ENCODE assay signal across 1 cellular context in the genomic region with DNA sequence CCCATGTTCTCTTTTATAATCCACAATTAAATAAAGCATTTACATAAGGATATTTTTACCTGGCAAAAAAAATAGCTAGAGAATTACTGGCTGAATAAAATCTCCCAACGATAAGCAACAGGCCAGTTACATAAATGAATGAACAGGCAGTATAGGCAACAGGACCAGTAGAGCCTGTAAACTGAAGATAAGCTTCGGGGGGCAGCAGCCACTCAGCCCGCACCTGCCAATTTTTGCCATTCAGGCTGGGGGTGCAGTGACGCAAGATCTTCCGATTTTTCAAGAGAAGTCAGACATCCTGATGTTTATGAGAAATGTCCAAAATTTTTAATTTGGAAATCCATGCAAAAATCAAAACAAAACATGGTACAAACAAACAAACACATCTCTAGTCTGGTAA.
TF ChIP-seq lines count a peak whose summit lies in the region.

No MANE protein-coding gene starts in this region.

TF ChIP-seq in K562, 482 proteins besides CTCF, POLR2A, EP300 and RAD21 (continued from another document and continues in another):
- TF ChIP-seq, protein P1, sequence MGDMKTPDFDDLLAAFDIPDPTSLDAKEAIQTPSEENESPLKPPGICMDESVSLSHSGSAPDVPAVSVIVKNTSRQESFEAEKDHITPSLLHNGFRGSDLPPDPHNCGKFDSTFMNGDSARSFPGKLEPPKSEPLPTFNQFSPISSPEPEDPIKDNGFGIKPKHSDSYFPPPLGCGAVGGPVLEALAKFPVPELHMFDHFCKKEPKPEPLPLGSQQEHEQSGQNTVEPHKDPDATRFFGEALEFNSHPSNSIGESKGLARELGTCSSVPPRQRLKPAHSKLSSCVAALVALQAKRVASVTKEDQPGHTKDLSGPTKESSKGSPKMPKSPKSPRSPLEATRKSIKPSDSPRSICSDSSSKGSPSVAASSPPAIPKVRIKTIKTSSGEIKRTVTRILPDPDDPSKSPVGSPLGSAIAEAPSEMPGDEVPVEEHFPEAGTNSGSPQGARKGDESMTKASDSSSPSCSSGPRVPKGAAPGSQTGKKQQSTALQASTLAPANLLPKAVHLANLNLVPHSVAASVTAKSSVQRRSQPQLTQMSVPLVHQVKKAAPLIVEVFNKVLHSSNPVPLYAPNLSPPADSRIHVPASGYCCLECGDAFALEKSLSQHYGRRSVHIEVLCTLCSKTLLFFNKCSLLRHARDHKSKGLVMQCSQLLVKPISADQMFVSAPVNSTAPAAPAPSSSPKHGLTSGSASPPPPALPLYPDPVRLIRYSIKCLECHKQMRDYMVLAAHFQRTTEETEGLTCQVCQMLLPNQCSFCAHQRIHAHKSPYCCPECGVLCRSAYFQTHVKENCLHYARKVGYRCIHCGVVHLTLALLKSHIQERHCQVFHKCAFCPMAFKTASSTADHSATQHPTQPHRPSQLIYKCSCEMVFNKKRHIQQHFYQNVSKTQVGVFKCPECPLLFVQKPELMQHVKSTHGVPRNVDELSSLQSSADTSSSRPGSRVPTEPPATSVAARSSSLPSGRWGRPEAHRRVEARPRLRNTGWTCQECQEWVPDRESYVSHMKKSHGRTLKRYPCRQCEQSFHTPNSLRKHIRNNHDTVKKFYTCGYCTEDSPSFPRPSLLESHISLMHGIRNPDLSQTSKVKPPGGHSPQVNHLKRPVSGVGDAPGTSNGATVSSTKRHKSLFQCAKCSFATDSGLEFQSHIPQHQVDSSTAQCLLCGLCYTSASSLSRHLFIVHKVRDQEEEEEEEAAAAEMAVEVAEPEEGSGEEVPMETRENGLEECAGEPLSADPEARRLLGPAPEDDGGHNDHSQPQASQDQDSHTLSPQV (IDR thresholded peaks at IDR 0.05) = no peak
- TF ChIP-seq HEY1 (CRISPR knock-in tag; IDR thresholded peaks at IDR 0.05; ENCODE audit: borderline replicate concordance) = no peak
- TF ChIP-seq, protein P2, sequence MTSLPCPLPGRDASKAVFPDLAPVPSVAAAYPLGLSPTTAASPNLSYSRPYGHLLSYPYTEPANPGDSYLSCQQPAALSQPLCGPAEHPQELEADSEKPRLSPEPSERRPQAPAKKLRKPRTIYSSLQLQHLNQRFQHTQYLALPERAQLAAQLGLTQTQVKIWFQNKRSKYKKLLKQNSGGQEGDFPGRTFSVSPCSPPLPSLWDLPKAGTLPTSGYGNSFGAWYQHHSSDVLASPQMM (CRISPR knock-in tag; IDR thresholded peaks at IDR 0.05) = no peak
- TF ChIP-seq, protein P3, sequence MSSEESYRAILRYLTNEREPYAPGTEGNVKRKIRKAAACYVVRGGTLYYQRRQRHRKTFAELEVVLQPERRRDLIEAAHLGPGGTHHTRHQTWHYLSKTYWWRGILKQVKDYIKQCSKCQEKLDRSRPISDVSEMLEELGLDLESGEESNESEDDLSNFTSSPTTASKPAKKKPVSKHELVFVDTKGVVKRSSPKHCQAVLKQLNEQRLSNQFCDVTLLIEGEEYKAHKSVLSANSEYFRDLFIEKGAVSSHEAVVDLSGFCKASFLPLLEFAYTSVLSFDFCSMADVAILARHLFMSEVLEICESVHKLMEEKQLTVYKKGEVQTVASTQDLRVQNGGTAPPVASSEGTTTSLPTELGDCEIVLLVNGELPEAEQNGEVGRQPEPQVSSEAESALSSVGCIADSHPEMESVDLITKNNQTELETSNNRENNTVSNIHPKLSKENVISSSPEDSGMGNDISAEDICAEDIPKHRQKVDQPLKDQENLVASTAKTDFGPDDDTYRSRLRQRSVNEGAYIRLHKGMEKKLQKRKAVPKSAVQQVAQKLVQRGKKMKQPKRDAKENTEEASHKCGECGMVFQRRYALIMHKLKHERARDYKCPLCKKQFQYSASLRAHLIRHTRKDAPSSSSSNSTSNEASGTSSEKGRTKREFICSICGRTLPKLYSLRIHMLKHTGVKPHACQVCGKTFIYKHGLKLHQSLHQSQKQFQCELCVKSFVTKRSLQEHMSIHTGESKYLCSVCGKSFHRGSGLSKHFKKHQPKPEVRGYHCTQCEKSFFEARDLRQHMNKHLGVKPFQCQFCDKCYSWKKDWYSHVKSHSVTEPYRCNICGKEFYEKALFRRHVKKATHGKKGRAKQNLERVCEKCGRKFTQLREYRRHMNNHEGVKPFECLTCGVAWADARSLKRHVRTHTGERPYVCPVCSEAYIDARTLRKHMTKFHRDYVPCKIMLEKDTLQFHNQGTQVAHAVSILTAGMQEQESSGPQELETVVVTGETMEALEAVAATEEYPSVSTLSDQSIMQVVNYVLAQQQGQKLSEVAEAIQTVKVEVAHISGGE (CRISPR knock-in tag; IDR thresholded peaks at IDR 0.05) = no peak
- no peak for TF ChIP-seq SRSF9 (IDR thresholded peaks at IDR 0.05; ENCODE audit: borderline replicate concordance, low read depth, low read length)
- peak; percentile 78 for TF ChIP-seq KLF16 (IDR thresholded peaks at IDR 0.05)
- no peak for TF ChIP-seq LCOR (CRISPR knock-in tag; IDR thresholded peaks at IDR 0.05)
- no peak for TF ChIP-seq POU5F1 (IDR thresholded peaks at IDR 0.05; ENCODE audit: borderline replicate concordance, low read depth, low read length, partially characterized antibody)
- peak; percentile 50; the same call in 1 of the 2 replicates for TF ChIP-seq SMARCC2 (IDR thresholded peaks at IDR 0.05; ENCODE audit: low read depth)
- no peak for TF ChIP-seq HLTF (IDR thresholded peaks at IDR 0.05)
- no peak for TF ChIP-seq MED1 (CRISPR knock-in tag; IDR thresholded peaks at IDR 0.05; ENCODE audit: borderline replicate concordance)
- peak; percentile 79 for TF ChIP-seq SMARCA4 (IDR thresholded peaks at IDR 0.05)
- no peak for TF ChIP-seq HDAC1 (IDR thresholded peaks at IDR 0.05)
- no peak for TF ChIP-seq DNMT1 (IDR thresholded peaks at IDR 0.05)
- TF ChIP-seq, protein P4, sequence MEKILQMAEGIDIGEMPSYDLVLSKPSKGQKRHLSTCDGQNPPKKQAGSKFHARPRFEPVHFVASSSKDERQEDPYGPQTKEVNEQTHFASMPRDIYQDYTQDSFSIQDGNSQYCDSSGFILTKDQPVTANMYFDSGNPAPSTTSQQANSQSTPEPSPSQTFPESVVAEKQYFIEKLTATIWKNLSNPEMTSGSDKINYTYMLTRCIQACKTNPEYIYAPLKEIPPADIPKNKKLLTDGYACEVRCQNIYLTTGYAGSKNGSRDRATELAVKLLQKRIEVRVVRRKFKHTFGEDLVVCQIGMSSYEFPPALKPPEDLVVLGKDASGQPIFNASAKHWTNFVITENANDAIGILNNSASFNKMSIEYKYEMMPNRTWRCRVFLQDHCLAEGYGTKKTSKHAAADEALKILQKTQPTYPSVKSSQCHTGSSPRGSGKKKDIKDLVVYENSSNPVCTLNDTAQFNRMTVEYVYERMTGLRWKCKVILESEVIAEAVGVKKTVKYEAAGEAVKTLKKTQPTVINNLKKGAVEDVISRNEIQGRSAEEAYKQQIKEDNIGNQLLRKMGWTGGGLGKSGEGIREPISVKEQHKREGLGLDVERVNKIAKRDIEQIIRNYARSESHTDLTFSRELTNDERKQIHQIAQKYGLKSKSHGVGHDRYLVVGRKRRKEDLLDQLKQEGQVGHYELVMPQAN (IDR thresholded peaks at IDR 0.05; ENCODE audit: borderline replicate concordance) = no peak
- no peak for TF ChIP-seq POLR2B (IDR thresholded peaks at IDR 0.05; ENCODE audit: low read depth, partially characterized antibody)
- TF ChIP-seq MAFF (IDR thresholded peaks at IDR 0.05; ENCODE audit: low read length) = no peak
- no peak for TF ChIP-seq XRCC5 (IDR thresholded peaks at IDR 0.05; ENCODE audit: low read depth, low read length)
- TF ChIP-seq ZNF584 (CRISPR knock-in tag; IDR thresholded peaks at IDR 0.05; ENCODE audit: low read depth) = no peak
- TF ChIP-seq ZNF134 (CRISPR knock-in tag; conservative IDR thresholded peaks at IDR 0.05) = no peak
- TF ChIP-seq, protein P5, sequence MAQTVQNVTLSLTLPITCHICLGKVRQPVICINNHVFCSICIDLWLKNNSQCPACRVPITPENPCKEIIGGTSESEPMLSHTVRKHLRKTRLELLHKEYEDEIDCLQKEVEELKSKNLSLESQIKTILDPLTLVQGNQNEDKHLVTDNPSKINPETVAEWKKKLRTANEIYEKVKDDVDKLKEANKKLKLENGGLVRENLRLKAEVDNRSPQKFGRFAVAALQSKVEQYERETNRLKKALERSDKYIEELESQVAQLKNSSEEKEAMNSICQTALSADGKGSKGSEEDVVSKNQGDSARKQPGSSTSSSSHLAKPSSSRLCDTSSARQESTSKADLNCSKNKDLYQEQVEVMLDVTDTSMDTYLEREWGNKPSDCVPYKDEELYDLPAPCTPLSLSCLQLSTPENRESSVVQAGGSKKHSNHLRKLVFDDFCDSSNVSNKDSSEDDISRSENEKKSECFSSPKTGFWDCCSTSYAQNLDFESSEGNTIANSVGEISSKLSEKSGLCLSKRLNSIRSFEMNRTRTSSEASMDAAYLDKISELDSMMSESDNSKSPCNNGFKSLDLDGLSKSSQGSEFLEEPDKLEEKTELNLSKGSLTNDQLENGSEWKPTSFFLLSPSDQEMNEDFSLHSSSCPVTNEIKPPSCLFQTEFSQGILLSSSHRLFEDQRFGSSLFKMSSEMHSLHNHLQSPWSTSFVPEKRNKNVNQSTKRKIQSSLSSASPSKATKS (CRISPR knock-in tag; IDR thresholded peaks at IDR 0.05) = no peak
- TF ChIP-seq SRF (CRISPR knock-in tag; IDR thresholded peaks at IDR 0.05) = no peak
- TF ChIP-seq HSF4 (CRISPR knock-in tag; IDR thresholded peaks at IDR 0.05; ENCODE audit: borderline replicate concordance) = no peak
- no peak for TF ChIP-seq FOXP1 (CRISPR knock-in tag; IDR thresholded peaks at IDR 0.05)
- no peak for TF ChIP-seq PCBP1 (IDR thresholded peaks at IDR 0.05; ENCODE audit: low read depth, low read length, poor library complexity, severe bottlenecking)
- peak; percentile 87 for TF ChIP-seq TEAD4 (IDR thresholded peaks at IDR 0.05; ENCODE audit: low read length)
- no peak for TF ChIP-seq TEAD4 (CRISPR knock-in tag; IDR thresholded peaks at IDR 0.05; ENCODE audit: borderline replicate concordance)
- no peak for TF ChIP-seq TFAM (CRISPR knock-in tag; conservative IDR thresholded peaks at IDR 0.05)
- TF ChIP-seq SNIP1 (IDR thresholded peaks at IDR 0.05; ENCODE audit: low read depth) = no peak
- TF ChIP-seq GATA2 (CRISPR knock-in tag; IDR thresholded peaks at IDR 0.05) = 0 out of 2 replicates have a peak, but pooled peaks have one; percentile 34
- TF ChIP-seq TCF3 (CRISPR knock-in tag; IDR thresholded peaks at IDR 0.05) = peak; percentile 84
- TF ChIP-seq, protein P6, sequence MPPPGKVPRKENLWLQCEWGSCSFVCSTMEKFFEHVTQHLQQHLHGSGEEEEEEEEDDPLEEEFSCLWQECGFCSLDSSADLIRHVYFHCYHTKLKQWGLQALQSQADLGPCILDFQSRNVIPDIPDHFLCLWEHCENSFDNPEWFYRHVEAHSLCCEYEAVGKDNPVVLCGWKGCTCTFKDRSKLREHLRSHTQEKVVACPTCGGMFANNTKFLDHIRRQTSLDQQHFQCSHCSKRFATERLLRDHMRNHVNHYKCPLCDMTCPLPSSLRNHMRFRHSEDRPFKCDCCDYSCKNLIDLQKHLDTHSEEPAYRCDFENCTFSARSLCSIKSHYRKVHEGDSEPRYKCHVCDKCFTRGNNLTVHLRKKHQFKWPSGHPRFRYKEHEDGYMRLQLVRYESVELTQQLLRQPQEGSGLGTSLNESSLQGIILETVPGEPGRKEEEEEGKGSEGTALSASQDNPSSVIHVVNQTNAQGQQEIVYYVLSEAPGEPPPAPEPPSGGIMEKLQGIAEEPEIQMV (tag; conservative IDR thresholded peaks at IDR 0.05; ENCODE audit: low read depth) = no peak
- no peak for TF ChIP-seq MTA3 (IDR thresholded peaks at IDR 0.05; ENCODE audit: borderline replicate concordance)
- TF ChIP-seq, protein P7, sequence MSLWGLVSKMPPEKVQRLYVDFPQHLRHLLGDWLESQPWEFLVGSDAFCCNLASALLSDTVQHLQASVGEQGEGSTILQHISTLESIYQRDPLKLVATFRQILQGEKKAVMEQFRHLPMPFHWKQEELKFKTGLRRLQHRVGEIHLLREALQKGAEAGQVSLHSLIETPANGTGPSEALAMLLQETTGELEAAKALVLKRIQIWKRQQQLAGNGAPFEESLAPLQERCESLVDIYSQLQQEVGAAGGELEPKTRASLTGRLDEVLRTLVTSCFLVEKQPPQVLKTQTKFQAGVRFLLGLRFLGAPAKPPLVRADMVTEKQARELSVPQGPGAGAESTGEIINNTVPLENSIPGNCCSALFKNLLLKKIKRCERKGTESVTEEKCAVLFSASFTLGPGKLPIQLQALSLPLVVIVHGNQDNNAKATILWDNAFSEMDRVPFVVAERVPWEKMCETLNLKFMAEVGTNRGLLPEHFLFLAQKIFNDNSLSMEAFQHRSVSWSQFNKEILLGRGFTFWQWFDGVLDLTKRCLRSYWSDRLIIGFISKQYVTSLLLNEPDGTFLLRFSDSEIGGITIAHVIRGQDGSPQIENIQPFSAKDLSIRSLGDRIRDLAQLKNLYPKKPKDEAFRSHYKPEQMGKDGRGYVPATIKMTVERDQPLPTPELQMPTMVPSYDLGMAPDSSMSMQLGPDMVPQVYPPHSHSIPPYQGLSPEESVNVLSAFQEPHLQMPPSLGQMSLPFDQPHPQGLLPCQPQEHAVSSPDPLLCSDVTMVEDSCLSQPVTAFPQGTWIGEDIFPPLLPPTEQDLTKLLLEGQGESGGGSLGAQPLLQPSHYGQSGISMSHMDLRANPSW (CRISPR knock-in tag; IDR thresholded peaks at IDR 0.05) = no peak
- TF ChIP-seq, protein P8, sequence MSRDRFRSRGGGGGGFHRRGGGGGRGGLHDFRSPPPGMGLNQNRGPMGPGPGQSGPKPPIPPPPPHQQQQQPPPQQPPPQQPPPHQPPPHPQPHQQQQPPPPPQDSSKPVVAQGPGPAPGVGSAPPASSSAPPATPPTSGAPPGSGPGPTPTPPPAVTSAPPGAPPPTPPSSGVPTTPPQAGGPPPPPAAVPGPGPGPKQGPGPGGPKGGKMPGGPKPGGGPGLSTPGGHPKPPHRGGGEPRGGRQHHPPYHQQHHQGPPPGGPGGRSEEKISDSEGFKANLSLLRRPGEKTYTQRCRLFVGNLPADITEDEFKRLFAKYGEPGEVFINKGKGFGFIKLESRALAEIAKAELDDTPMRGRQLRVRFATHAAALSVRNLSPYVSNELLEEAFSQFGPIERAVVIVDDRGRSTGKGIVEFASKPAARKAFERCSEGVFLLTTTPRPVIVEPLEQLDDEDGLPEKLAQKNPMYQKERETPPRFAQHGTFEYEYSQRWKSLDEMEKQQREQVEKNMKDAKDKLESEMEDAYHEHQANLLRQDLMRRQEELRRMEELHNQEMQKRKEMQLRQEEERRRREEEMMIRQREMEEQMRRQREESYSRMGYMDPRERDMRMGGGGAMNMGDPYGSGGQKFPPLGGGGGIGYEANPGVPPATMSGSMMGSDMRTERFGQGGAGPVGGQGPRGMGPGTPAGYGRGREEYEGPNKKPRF (IDR thresholded peaks at IDR 0.05; ENCODE audit: low read depth, low read length) = no peak
- TF ChIP-seq CHD2 (IDR thresholded peaks at IDR 0.05; ENCODE audit: low read depth, low read length) = no peak
- TF ChIP-seq, protein P9, sequence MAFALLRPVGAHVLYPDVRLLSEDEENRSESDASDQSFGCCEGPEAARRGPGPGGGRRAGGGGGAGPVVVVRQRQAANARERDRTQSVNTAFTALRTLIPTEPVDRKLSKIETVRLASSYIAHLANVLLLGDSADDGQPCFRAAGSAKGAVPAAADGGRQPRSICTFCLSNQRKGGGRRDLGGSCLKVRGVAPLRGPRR (CRISPR knock-in tag; IDR thresholded peaks at IDR 0.05) = no peak
- no peak for TF ChIP-seq ZKSCAN8 (CRISPR knock-in tag; IDR thresholded peaks at IDR 0.05)
- no peak for TF ChIP-seq HDAC3 (IDR thresholded peaks at IDR 0.05; ENCODE audit: borderline replicate concordance, partially characterized antibody)
- TF ChIP-seq SIN3B (IDR thresholded peaks at IDR 0.05; ENCODE audit: low read depth) = no peak
- TF ChIP-seq ETV6 (IDR thresholded peaks at IDR 0.05; ENCODE audit: borderline replicate concordance in 1 of 2, low read depth in 2 of 2, low read length in 1 of 2) = peak in 1 of 2 experiments; percentile 49; a peak in 1 of 4 replicates
- TF ChIP-seq ETV6 (CRISPR knock-in tag; IDR thresholded peaks at IDR 0.05; ENCODE audit: borderline replicate concordance) = no peak
- TF ChIP-seq DMBX1 (CRISPR knock-in tag; IDR thresholded peaks at IDR 0.05; ENCODE audit: borderline replicate concordance) = no peak
- TF ChIP-seq POLR3G (IDR thresholded peaks at IDR 0.05; ENCODE audit: extremely low read depth, insufficient read length, insufficient replicate concordance) = no peak
